ENCODE assay signal across 1 cellular context in the genomic region with DNA sequence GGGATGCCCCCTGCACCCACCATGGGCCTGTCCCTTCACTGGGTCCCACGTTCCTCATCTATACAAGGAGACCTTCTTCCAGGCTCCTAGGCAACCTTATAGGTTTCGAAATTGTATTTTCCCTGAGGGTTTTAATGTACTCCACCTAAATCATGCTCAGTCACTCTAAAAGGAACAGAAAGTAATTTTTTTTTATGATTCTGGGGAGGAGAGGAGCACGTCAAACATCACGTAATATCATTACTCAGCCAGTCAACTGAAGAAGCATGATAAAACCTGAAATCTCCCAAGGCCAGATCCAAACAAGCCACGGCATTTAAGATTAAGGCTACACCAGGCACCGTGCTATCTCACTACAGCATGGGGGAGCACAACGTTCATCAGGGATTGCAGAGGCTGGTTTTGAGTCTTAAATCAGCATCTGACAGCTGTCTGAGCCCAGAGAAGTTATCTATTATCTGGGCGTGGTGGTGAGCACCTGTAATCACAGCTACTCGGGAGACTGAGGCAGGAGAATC.
A peak's percentile ranks its signal among the peaks of the same experiment; 100 is the strongest.
TF ChIP-seq lines count a peak whose summit lies in the region.

No MANE protein-coding gene starts in this region.

TF ChIP-seq in K562, 482 proteins besides CTCF, POLR2A, EP300 and RAD21 (continued from another document):
- TF ChIP-seq VEZF1 (CRISPR knock-in tag; IDR thresholded peaks at IDR 0.05) (peak; percentile 46; the same call in 1 of the 2 replicates), SMARCC2 (IDR thresholded peaks at IDR 0.05; ENCODE audit: low read depth) (peak; percentile 72; the same call in 1 of the 2 replicates), KHSRP (IDR thresholded peaks at IDR 0.05) (peak; percentile 65; the same call in 1 of the 2 replicates), ZBTB17 (CRISPR knock-in tag; IDR thresholded peaks at IDR 0.05) (0 out of 2 replicates have a peak, but pooled peaks have one; percentile 41), ZBTB34 (CRISPR knock-in tag; IDR thresholded peaks at IDR 0.05) (no peak), CTBP1 (IDR thresholded peaks at IDR 0.05; ENCODE audit: borderline replicate concordance) (peak; percentile 83), NCOA1 (IDR thresholded peaks at IDR 0.05; ENCODE audit: low read depth) (peak; percentile 60; the same call in 1 of the 2 replicates), TEAD1 (CRISPR knock-in tag; IDR thresholded peaks at IDR 0.05) (peak in 1 of 2 experiments; percentile 49; a peak in 1 of 4 replicates), KLF1 (tag; IDR thresholded peaks at IDR 0.05) (peak; percentile 81; the same call in 1 of the 2 replicates), ATF3 (IDR thresholded peaks at IDR 0.05) (peak; percentile 68), ATF3 (CRISPR knock-in tag; conservative IDR thresholded peaks at IDR 0.05) (no peak), WHSC1 (IDR thresholded peaks at IDR 0.05; ENCODE audit: low read length) (no peak), ZNF12 (CRISPR knock-in tag; IDR thresholded peaks at IDR 0.05) (no peak), AFF1 (IDR thresholded peaks at IDR 0.05; ENCODE audit: low read depth in 1 of 2, partially characterized antibody in 2 of 2) (peak in 1 of 2 experiments; percentile 43), ZNF408 (CRISPR knock-in tag; IDR thresholded peaks at IDR 0.05; ENCODE audit: low read depth) (no peak), TOE1 (IDR thresholded peaks at IDR 0.05; ENCODE audit: borderline replicate concordance) (no peak), TOE1 (CRISPR knock-in tag; IDR thresholded peaks at IDR 0.05; ENCODE audit: borderline replicate concordance, low read depth) (no peak), STAG1 (CRISPR knock-in tag; IDR thresholded peaks at IDR 0.05; ENCODE audit: borderline replicate concordance) (no peak), ZNF121 (CRISPR knock-in tag; conservative IDR thresholded peaks at IDR 0.05) (no peak), ZNF586 (CRISPR knock-in tag; conservative IDR thresholded peaks at IDR 0.05) (no peak), E2F1 (CRISPR knock-in tag; IDR thresholded peaks at IDR 0.05) (no peak), DPF2 (IDR thresholded peaks at IDR 0.05) (peak; percentile 92), RBM39 (optimal IDR thresholded peaks at IDR 0.05; ENCODE audit: low read depth, low read length) (no peak), PHB2 (IDR thresholded peaks at IDR 0.05; ENCODE audit: low read depth) (peak; percentile 91), SRSF7 (optimal IDR thresholded peaks at IDR 0.05; ENCODE audit: low read depth, low read length) (no peak), ARID1B (IDR thresholded peaks at IDR 0.05) (peak; percentile 97), CBFA2T3 (IDR thresholded peaks at IDR 0.05) (peak; percentile 98), FOXA3 (CRISPR knock-in tag; conservative IDR thresholded peaks at IDR 0.05 in 1 of 2, IDR thresholded peaks at IDR 0.05 in 1 of 2) (no peak), PYGO2 (tag; IDR thresholded peaks at IDR 0.05) (0 out of 2 replicates have a peak, but pooled peaks have one; percentile 35), ZNF354B (CRISPR knock-in tag; IDR thresholded peaks at IDR 0.05) (no peak), CHD2 (IDR thresholded peaks at IDR 0.05; ENCODE audit: low read depth, low read length) (no peak), ZZZ3 (IDR thresholded peaks at IDR 0.05) (no peak), TAF9B (IDR thresholded peaks at IDR 0.05; ENCODE audit: partially characterized antibody) (no peak), CREB3L1 (IDR thresholded peaks at IDR 0.05; ENCODE audit: borderline replicate concordance, low read depth) (no peak), KAT7 (CRISPR knock-in tag; IDR thresholded peaks at IDR 0.05; ENCODE audit: borderline replicate concordance) (no peak), CBX8 (IDR thresholded peaks at IDR 0.05; ENCODE audit: borderline replicate concordance, extremely low read depth, low read depth, low read length, poor library complexity, severe bottlenecking) (no peak), SREBF2 (CRISPR knock-in tag; IDR thresholded peaks at IDR 0.05) (no peak)
- TF ChIP-seq, protein P1, sequence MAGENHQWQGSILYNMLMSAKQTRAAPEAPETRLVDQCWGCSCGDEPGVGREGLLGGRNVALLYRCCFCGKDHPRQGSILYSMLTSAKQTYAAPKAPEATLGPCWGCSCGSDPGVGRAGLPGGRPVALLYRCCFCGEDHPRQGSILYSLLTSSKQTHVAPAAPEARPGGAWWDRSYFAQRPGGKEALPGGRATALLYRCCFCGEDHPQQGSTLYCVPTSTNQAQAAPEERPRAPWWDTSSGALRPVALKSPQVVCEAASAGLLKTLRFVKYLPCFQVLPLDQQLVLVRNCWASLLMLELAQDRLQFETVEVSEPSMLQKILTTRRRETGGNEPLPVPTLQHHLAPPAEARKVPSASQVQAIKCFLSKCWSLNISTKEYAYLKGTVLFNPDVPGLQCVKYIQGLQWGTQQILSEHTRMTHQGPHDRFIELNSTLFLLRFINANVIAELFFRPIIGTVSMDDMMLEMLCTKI (IDR thresholded peaks at IDR 0.05; ENCODE audit: partially characterized antibody) = no peak
- TF ChIP-seq, protein P2, sequence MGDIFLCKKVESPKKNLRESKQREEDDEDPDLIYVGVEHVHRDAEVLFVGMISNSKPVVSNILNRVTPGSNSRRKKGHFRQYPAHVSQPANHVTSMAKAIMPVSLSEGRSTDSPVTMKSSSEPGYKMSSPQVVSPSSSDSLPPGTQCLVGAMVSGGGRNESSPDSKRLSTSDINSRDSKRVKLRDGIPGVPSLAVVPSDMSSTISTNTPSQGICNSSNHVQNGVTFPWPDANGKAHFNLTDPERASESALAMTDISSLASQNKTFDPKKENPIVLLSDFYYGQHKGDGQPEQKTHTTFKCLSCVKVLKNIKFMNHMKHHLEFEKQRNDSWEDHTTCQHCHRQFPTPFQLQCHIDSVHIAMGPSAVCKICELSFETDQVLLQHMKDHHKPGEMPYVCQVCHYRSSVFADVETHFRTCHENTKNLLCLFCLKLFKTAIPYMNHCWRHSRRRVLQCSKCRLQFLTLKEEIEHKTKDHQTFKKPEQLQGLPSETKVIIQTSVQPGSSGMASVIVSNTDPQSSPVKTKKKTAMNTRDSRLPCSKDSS (IDR thresholded peaks at IDR 0.05; ENCODE audit: low read depth, partially characterized antibody) = no peak
- TF ChIP-seq, protein P3, sequence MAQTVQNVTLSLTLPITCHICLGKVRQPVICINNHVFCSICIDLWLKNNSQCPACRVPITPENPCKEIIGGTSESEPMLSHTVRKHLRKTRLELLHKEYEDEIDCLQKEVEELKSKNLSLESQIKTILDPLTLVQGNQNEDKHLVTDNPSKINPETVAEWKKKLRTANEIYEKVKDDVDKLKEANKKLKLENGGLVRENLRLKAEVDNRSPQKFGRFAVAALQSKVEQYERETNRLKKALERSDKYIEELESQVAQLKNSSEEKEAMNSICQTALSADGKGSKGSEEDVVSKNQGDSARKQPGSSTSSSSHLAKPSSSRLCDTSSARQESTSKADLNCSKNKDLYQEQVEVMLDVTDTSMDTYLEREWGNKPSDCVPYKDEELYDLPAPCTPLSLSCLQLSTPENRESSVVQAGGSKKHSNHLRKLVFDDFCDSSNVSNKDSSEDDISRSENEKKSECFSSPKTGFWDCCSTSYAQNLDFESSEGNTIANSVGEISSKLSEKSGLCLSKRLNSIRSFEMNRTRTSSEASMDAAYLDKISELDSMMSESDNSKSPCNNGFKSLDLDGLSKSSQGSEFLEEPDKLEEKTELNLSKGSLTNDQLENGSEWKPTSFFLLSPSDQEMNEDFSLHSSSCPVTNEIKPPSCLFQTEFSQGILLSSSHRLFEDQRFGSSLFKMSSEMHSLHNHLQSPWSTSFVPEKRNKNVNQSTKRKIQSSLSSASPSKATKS (CRISPR knock-in tag; IDR thresholded peaks at IDR 0.05) = no peak
TF ChIP-seq in K562: peak in this region for 93.
